ENCODE assay signal across 9 cellular contexts in the genomic region with DNA sequence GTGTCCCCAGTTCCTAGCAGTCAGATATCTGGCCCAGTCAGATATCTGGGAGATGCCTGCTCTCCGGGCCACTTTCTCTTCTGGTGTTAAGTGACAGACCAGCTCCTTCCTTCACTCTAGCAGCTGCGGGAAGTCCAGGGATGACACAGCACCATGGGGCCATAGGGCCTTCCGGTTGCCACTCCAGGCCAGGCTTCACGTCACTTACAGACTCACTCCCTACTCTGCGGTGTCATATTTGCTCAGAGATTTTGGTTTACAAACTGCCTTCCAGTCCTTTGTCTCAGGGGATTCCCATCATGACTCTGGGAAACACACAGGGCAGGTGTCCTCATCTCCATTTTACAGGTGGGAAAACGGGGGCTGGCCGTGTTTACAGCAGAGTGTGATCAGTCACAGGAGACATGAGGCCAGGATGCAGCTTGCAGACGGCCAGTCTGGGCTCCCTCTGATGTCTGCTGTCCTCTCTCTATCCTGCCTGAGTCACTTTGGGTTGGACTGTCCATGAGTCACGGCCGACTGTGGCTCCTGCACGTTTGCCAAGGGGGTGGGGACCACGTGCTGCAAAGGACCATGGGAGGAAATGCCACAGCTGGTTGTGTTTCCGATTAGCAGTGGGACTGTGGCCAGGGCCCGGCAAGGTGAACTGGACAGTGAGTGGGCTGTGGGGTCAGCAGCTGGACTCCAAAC. TPM values are rescaled to one million over a fixed set of nuclear protein-coding genes. Genes with fewer than 3 reads are reported as not detected.
A peak's percentile ranks its signal among the peaks of the same experiment; 100 is the strongest.
DNase-seq lines count a peak whose midpoint lies in the region; ATAC-seq and TF ChIP-seq lines count a peak whose summit lies in the region.
"Had no signal": no experiment of that assay in that cellular context is flagged by ENCODE, and none has a peak within 500 bp of the region (broad histone marks: within the 10 kb centered on the region; RNA-seq: fewer than 3 reads in every experiment).

No MANE protein-coding gene starts in this region.

- 25% methylated on average over 7 of the region's 14 CpGs for WGBS in esophagus muscularis mucosa

- no peak for TF ChIP-seq EP300 in esophagus muscularis mucosa (IDR thresholded peaks at IDR 0.05)

- H3K27me3 Mint-ChIP-seq in stimulated activated naive CD8-positive, alpha-beta T cell treated with anti-CD3 and anti-CD28 coated beads, Interleukin-15, amount 100 ng/mL, for 72 hours: no peaks in the 10 kb centered on the region

- peak overlapping the region in 1 of 2 donors; percentile 81 for H3K27ac Mint-ChIP-seq in stimulated activated naive CD8-positive, alpha-beta T cell treated with anti-CD3 and anti-CD28 coated beads, Interleukin-15, amount 100 ng/mL, for 72 hours

- peaks cover 42 to 56% (median 47%) of the 10 kb centered on the region in 4 donors for H3K4me1 ChIP-seq in esophagus muscularis mucosa

- DNase-seq in stimulated activated naive CD8-positive, alpha-beta T cell treated with anti-CD3 and anti-CD28 coated beads, Interleukin-15, Interleukin-2, amounts not matched to agents 100 U/mL and 50 U/mL, for 24 hours: peak; percentile 55
- DNase-seq in stimulated activated naive CD8-positive, alpha-beta T cell treated with anti-CD3 and anti-CD28 coated beads, Interleukin-15, amount 100 ng/mL, for 72 hours: no peak
- peak; percentile 87 for DNase-seq in T1000 (lab: John Stamatoyannopoulos, UW)
- DNase-seq in esophagus muscularis mucosa (ENCODE audit: extremely low spot score): peak; percentile 97
- DNase-seq in non-pigmented ciliary epithelial cell (ENCODE audit: low read depth): peak; percentile 95
- DNase-seq in T-helper 9 cell: no peak

- peak overlapping the region; percentile 53 to 83 (median 72) for H3K27ac ChIP-seq in esophagus muscularis mucosa (replicated peaks in 1 of 4)
- H3K27ac ChIP-seq: cardiac muscle cell had no signal

- peak; percentile 5 for TF ChIP-seq POLR2A in esophagus muscularis mucosa (IDR thresholded peaks at IDR 0.05; ENCODE audit: low read depth)

- H3K9me3 ChIP-seq in esophagus muscularis mucosa: peaks cover 0 to 7% (median 1%) of the 10 kb centered on the region in 4 donors

- peaks cover 0 to 27% (median 0%) of the 10 kb centered on the region in 4 donors for H3K27me3 ChIP-seq in esophagus muscularis mucosa
- H3K27me3 ChIP-seq: cardiac muscle cell had no signal

- no peaks in the 10 kb centered on the region for H3K36me3 ChIP-seq in esophagus muscularis mucosa
- H3K36me3 ChIP-seq: cardiac muscle cell had no signal

- peaks cover 8 to 11% of the 10 kb centered on the region in 2 donors for H3K9me3 Mint-ChIP-seq in stimulated activated naive CD8-positive, alpha-beta T cell treated with anti-CD3 and anti-CD28 coated beads, Interleukin-15, amount 100 ng/mL, for 72 hours

- H3K4me3 Mint-ChIP-seq in stimulated activated naive CD8-positive, alpha-beta T cell treated with anti-CD3 and anti-CD28 coated beads, Interleukin-15, amount 100 ng/mL, for 72 hours: no peak overlapping the region

- ATAC-seq in stimulated activated naive CD8-positive, alpha-beta T cell treated with anti-CD3 and anti-CD28 coated beads, Interleukin-15, Interleukin-2, amounts not matched to agents 100 U/mL and 50 U/mL, for 24 hours: peak; percentile 47
- no peak for ATAC-seq in stimulated activated naive CD8-positive, alpha-beta T cell treated with anti-CD3 and anti-CD28 coated beads, Interleukin-15, amount 100 ng/mL, for 72 hours
- no peak for ATAC-seq in HG02884 (IDR thresholded peaks at IDR 0.05; ENCODE audit: unreplicated experiment)
- no peak for ATAC-seq in HG03108 (IDR thresholded peaks at IDR 0.05; ENCODE audit: unreplicated experiment)

- intact Hi-C loops in esophagus muscularis mucosa (cut with DNase I): no loop called here

- TF ChIP-seq CTCF in esophagus muscularis mucosa (IDR thresholded peaks at IDR 0.05): no peak

- peaks cover 31% of the 10 kb centered on the region for H3K4me1 Mint-ChIP-seq in stimulated activated naive CD8-positive, alpha-beta T cell treated with anti-CD3 and anti-CD28 coated beads, Interleukin-15, amount 100 ng/mL, for 72 hours

- no peak overlapping the region for H3K4me3 ChIP-seq in esophagus muscularis mucosa
- H3K4me3 ChIP-seq: cardiac muscle cell had no signal

RNA-seq across cellular contexts. Expression of a gene that starts 8.2 kb away (rescaled TPM):
- total RNA-seq in esophagus muscularis mucosa: 10 to 100 TPM; 15.2 to 20.7 (median 18.8) TPM

RNA-seq across cellular contexts. Expression of a gene that starts 16.2 kb away (rescaled TPM):
- total RNA-seq in esophagus muscularis mucosa: 10 to 100 TPM; 37.3 to 51.1 (median 48.0) TPM

Comparison
In these comparisons a context has a peak if more than half of its experiments do, and no peak if none do; other contexts are left out.
1. DNase-seq: peak in stimulated activated naive CD8-positive, alpha-beta T cell treated with anti-CD3 and anti-CD28 coated beads, Interleukin-15, Interleukin-2, amounts not matched to agents 100 U/mL and 50 U/mL, for 24 hours (single experiment), T1000 (single experiment), esophagus muscularis mucosa (single experiment) and non-pigmented ciliary epithelial cell (single experiment); none in stimulated activated naive CD8-positive, alpha-beta T cell treated with anti-CD3 and anti-CD28 coated beads, Interleukin-15, amount 100 ng/mL, for 72 hours (0 of 2) and T-helper 9 cell (single experiment).